8 cellular contexts compared by ENCODE assay signal in genomic region chr6:26330835-26331808, GRCh38. TPM values are rescaled to one million over a fixed set of nuclear protein-coding genes. Genes with fewer than 3 reads are reported as not detected.
DNase-seq lines count a peak whose midpoint lies in the region; TF ChIP-seq lines count a peak whose summit lies in the region.

No MANE protein-coding gene starts in this region.

- H3K27me3 ChIP-seq in BE2C: no peaks in the 10 kb centered on the region

- H3K4me1 ChIP-seq in BE2C: no peaks in the 10 kb centered on the region

- peaks cover 2% of the 10 kb centered on the region for H3K36me3 Mint-ChIP-seq in activated naive CD4-positive, alpha-beta T cell treated with anti-CD3 and anti-CD28 coated beads, Interleukin-2, amount 50 U/mL, for 24 hours

- intact Hi-C loops in cardiac septum (cut with DNase I): no loop called here

- H3K9me3 ChIP-seq in BE2C: no peaks in the 10 kb centered on the region

- H3K9me3 Mint-ChIP-seq in activated naive CD4-positive, alpha-beta T cell treated with anti-CD3 and anti-CD28 coated beads, Interleukin-2, amount 50 U/mL, for 24 hours: no peaks in the 10 kb centered on the region

- DNase-seq in BE2C: peak; percentile 57
- DNase-seq in HFF-Myc (ENCODE audit: extremely low read depth, low read depth): no peak
- peak; percentile 91 for DNase-seq in OCI-M1 (lab: John Stamatoyannopoulos, UW)
- DNase-seq in kidney glomerular epithelial cell (lab: John Stamatoyannopoulos, UW): peak; percentile 81
- DNase-seq in inferior parietal cortex (ENCODE audit: extremely low spot score): no peak
- no peak for DNase-seq in MV-4-11 (lab: John Stamatoyannopoulos, UW)
- DNase-seq in cardiac septum (ENCODE audit: low spot score): no peak

- peaks cover 16% of the 10 kb centered on the region for H3K27me3 Mint-ChIP-seq in activated naive CD4-positive, alpha-beta T cell treated with anti-CD3 and anti-CD28 coated beads, Interleukin-2, amount 50 U/mL, for 24 hours

- peak overlapping the region; percentile 85 for H3K4me3 Mint-ChIP-seq in activated naive CD4-positive, alpha-beta T cell treated with anti-CD3 and anti-CD28 coated beads, Interleukin-2, amount 50 U/mL, for 24 hours

- H3K36me3 ChIP-seq in BE2C: no peaks in the 10 kb centered on the region

- peak overlapping the region; percentile 99 for H3K27ac Mint-ChIP-seq in activated naive CD4-positive, alpha-beta T cell treated with anti-CD3 and anti-CD28 coated beads, Interleukin-2, amount 50 U/mL, for 24 hours

- H3K4me3 ChIP-seq in BE2C (ENCODE audit: low read depth, low read length) (peak overlapping the region; percentile 91), HFF-Myc (replicated peaks; ENCODE audit: low read depth, low read length) (peak overlapping the region; percentile 75)

- TF ChIP-seq CTCF in BE2C (IDR thresholded peaks at IDR 0.05; ENCODE audit: low read depth, low read length) (no peak), HFF-Myc (IDR thresholded peaks at IDR 0.05; ENCODE audit: low read depth, low read length, missing control alignments) (no peak)

- H3K4me1 Mint-ChIP-seq in activated naive CD4-positive, alpha-beta T cell treated with anti-CD3 and anti-CD28 coated beads, Interleukin-2, amount 50 U/mL, for 24 hours: peaks cover 54% of the 10 kb centered on the region

RNA-seq across cellular contexts. Expression of gene BTN3A2, which starts 33.9 kb away (rescaled TPM):
- polyA plus RNA-seq in BE2C (2012; ENCODE audit: insufficient read depth, insufficient read length, low read depth): 4.9 TPM
- total RNA-seq in cardiac septum: 9.2 TPM

RNA-seq across cellular contexts. Expression of gene BTN2A2, which starts 51.8 kb away (rescaled TPM):
- polyA plus RNA-seq in BE2C (2012; ENCODE audit: insufficient read depth, insufficient read length, low read depth): 3.6 TPM
- total RNA-seq in cardiac septum: 2.8 TPM

Comparison
In these comparisons a context has a peak if more than half of its experiments do, and no peak if none do; other contexts are left out.
1. DNase-seq: peak in BE2C (single experiment), OCI-M1 (single experiment) and kidney glomerular epithelial cell (single experiment); none in HFF-Myc (single experiment), inferior parietal cortex (single experiment), MV-4-11 (single experiment) and cardiac septum (single experiment).